20 cellular contexts compared by ENCODE assay signal in genomic region chr1:221306239-221306638, GRCh38.
"Had no signal": no experiment of that assay in that cellular context is flagged by ENCODE, and none has a peak within 500 bp of the region (broad histone marks: within the 10 kb centered on the region; RNA-seq: fewer than 3 reads in every experiment).

No MANE protein-coding gene starts in this region.

- H3K4me3 ChIP-seq: esophagus muscularis mucosa, gastroesophageal sphincter, heart left ventricle, hepatocyte, lower lobe of right lung had no signal

- H3K9me3 ChIP-seq: esophagus muscularis mucosa, gastroesophageal sphincter, lower lobe of right lung had no signal

- H3K4me1 Mint-ChIP-seq: immature natural killer cell; naive thymus-derived CD4-positive, alpha-beta T cell had no signal

- H2AFZ ChIP-seq: hepatocyte had no signal

- H3K4me3 Mint-ChIP-seq: dendritic cell treated with granulocyte-macrophage colony-stimulating factor and Interleukin-4, amounts not matched to agents 40 ng/mL and 50 ng/mL, for 4 days; effector memory CD8-positive, alpha-beta T cell; immature natural killer cell; naive thymus-derived CD4-positive, alpha-beta T cell had no signal

- H3K27ac ChIP-seq: esophagus muscularis mucosa, gastroesophageal sphincter, heart left ventricle, hepatocyte, lower lobe of right lung had no signal

- DNase-seq: cortex of kidney; effector CD8-positive, alpha-beta T cell; effector memory CD8-positive, alpha-beta T cell; foreskin melanocyte; heart left ventricle; hypothalamus; immature natural killer cell; islet precursor cell; kidney; kidney glomerular epithelial cell; left colon; left ventricle myocardium superior; lower lobe of right lung; mesendoderm; midbrain; naive thymus-derived CD4-positive, alpha-beta T cell had no signal

- H3K4me1 ChIP-seq: esophagus muscularis mucosa, lower lobe of right lung had no signal

- H3K27me3 ChIP-seq: esophagus muscularis mucosa, gastroesophageal sphincter, hepatocyte had no signal

- H3K27ac Mint-ChIP-seq: dendritic cell treated with granulocyte-macrophage colony-stimulating factor and Interleukin-4, amounts not matched to agents 40 ng/mL and 50 ng/mL, for 4 days; effector memory CD8-positive, alpha-beta T cell; immature natural killer cell; naive thymus-derived CD4-positive, alpha-beta T cell had no signal

- H3K36me3 Mint-ChIP-seq: immature natural killer cell; naive thymus-derived CD4-positive, alpha-beta T cell had no signal

- H3K4me2 ChIP-seq: hepatocyte had no signal

- H3K27me3 Mint-ChIP-seq: dendritic cell treated with granulocyte-macrophage colony-stimulating factor and Interleukin-4, amounts not matched to agents 40 ng/mL and 50 ng/mL, for 4 days had no signal

- H3K9me3 Mint-ChIP-seq: effector memory CD8-positive, alpha-beta T cell had no signal

- H3K36me3 ChIP-seq: esophagus muscularis mucosa, gastroesophageal sphincter, heart left ventricle, lower lobe of right lung had no signal
